Comparison of ENCODE assay signal across 32 cellular contexts in genomic region chr19:21138130-21138529, GRCh38.
"Had no signal": no experiment of that assay in that cellular context is flagged by ENCODE, and none has a peak within 500 bp of the region (broad histone marks: within the 10 kb centered on the region; RNA-seq: fewer than 3 reads in every experiment).

No MANE protein-coding gene starts in this region.

- H3K27ac Mint-ChIP-seq: naive thymus-derived CD4-positive, alpha-beta T cell; natural killer cell; nephron progenitor cell; progenitor cell of endocrine pancreas; stimulated activated memory B cell treated with anti-CD40 and anti-IgM and Interleukin-4, amounts not matched to agents 10 μg/mL and 1 μg/mL and 100 μg/mL, for 72 hours; stimulated activated naive CD8-positive, alpha-beta T cell treated with anti-CD3 and anti-CD28 coated beads, Interleukin-15, amount 100 ng/mL, for 72 hours had no signal

- H3K36me3 Mint-ChIP-seq: natural killer cell; stimulated activated memory B cell treated with anti-CD40 and anti-IgM and Interleukin-4, amounts not matched to agents 10 μg/mL and 1 μg/mL and 100 μg/mL, for 72 hours had no signal

- H3K27me3 ChIP-seq: neutrophil, pancreas, spleen, suprapubic skin, testis, tibial nerve, upper lobe of left lung, vagina had no signal

- ATAC-seq: naive thymus-derived CD4-positive, alpha-beta T cell; natural killer cell; pancreas; psoas muscle; right cardiac atrium; sciatic nerve; stimulated activated memory B cell treated with anti-CD40 and anti-IgM and Interleukin-4, amounts not matched to agents 10 μg/mL and 1 μg/mL and 100 μg/mL, for 72 hours; stimulated activated naive CD8-positive, alpha-beta T cell treated with anti-CD3 and anti-CD28 coated beads, Interleukin-15, amount 100 ng/mL, for 72 hours; stimulated activated naive CD8-positive, alpha-beta T cell treated with anti-CD3 and anti-CD28 coated beads, Interleukin-15, Interleukin-2, amounts not matched to agents 100 U/mL and 50 U/mL, for 24 hours had no signal

- H3K27me3 Mint-ChIP-seq: progenitor cell of endocrine pancreas; stimulated activated naive CD8-positive, alpha-beta T cell treated with anti-CD3 and anti-CD28 coated beads, Interleukin-15, amount 100 ng/mL, for 72 hours had no signal

- H3K9me3 ChIP-seq: neutrophil, pancreas, psoas muscle, spleen, suprapubic skin, testis, tibial nerve, upper lobe of left lung, vagina had no signal

- H3K36me3 ChIP-seq: neutrophil, pancreas, spleen, suprapubic skin, tibial nerve, upper lobe of left lung, vagina had no signal

- H3K27ac ChIP-seq: neutrophil, pancreas, psoas muscle, skin epidermis, spleen, suprapubic skin, testis, tibial nerve, upper lobe of left lung, vagina had no signal

- H3K9me3 Mint-ChIP-seq: natural killer cell, neural crest cell had no signal

- H3K4me1 ChIP-seq: testis had no signal

- DNase-seq: naive thymus-derived CD4-positive, alpha-beta T cell; natural killer cell; nephron progenitor cell; nucleus accumbens; pancreas; posterior cingulate gyrus; psoas muscle; right cardiac atrium; spleen; stimulated activated CD4-positive, alpha-beta T cell treated with anti-CD3 and anti-CD28 coated beads, Interleukin-12 subunit alpha, Interleukin-12 subunit beta, amount 100 ng/mL, for 4 hours; stimulated activated CD4-positive, alpha-beta T cell treated with anti-CD3 and anti-CD28 coated beads, Interleukin-1b, Interleukin-23, amount 100 ng/mL, for 48 hours; stimulated activated CD4-positive, alpha-beta T cell treated with anti-CD3 and anti-CD28 coated beads, Interleukin-4, amount 100 ng/mL, for 1 hour; stimulated activated CD4-positive, alpha-beta T cell treated with anti-CD3 and anti-CD28 coated beads, Interleukin-4, amount 100 ng/mL, for 4 hours; stimulated activated CD8-positive, alpha-beta memory T cell treated with anti-CD3 and anti-CD28 coated beads, Interleukin-4, amount 100 ng/mL, for 48 hours; stimulated activated naive CD4-positive, alpha-beta T cell; stimulated activated naive CD8-positive, alpha-beta T cell treated with anti-CD3 and anti-CD28 coated beads, Interleukin-15, amount 100 ng/mL, for 72 hours; stimulated activated naive CD8-positive, alpha-beta T cell treated with anti-CD3 and anti-CD28 coated beads, Interleukin-15, Interleukin-2, amounts not matched to agents 100 U/mL and 50 U/mL, for 24 hours; substantia nigra; testis; trophoblast cell; upper lobe of left lung had no signal

- H3K4me3 ChIP-seq: pancreas, psoas muscle, skin epidermis, smooth muscle cell, spleen, suprapubic skin, testis, tibial nerve, upper lobe of left lung, vagina had no signal

- FAIRE-seq: pancreas, urothelium cell line had no signal

- H3K4me2 ChIP-seq: smooth muscle cell had no signal

- H3K4me3 Mint-ChIP-seq: naive thymus-derived CD4-positive, alpha-beta T cell; natural killer cell; nephron progenitor cell; neural crest cell; stimulated activated memory B cell treated with anti-CD40 and anti-IgM and Interleukin-4, amounts not matched to agents 10 μg/mL and 1 μg/mL and 100 μg/mL, for 72 hours; stimulated activated naive CD8-positive, alpha-beta T cell treated with anti-CD3 and anti-CD28 coated beads, Interleukin-15, amount 100 ng/mL, for 72 hours had no signal
